1 cellular context compared by ENCODE assay signal in the genomic region with DNA sequence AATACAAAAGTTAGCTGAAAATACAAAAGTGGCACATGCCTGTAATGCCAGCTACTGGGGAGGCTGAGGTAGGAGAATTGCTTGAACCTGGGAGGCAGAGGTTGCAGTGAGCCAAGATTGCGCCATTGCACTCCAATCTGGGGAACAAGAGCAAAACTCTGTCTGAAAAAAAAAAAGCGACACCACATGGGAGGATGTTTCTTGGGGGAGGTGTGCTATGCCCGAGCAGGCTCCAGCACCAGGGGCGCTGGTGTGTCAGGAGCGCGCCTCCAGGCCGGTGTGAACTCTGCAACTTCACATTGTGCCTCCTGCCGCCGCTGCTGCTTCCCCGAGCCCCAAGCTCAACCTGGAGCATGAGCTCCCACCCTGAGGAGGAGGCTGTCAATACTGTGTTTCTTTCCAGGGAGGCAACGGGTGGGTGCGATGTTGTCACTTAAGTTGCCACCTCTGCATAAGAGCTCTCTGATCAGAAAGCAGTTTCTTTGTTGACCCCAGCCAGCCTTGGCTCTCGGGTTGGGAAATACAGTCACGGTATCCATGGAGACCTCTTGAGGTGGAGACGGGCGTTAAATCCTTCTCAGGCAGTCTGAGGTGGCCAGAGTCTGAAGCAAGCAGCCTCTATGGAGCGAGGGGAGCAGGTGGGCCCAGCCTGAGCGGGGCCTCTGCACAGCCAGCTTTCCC.
TF ChIP-seq lines count a peak whose summit lies in the region.

No MANE protein-coding gene starts in this region.

TF ChIP-seq in WTC11, 78 proteins besides CTCF, POLR2A, EP300 and RAD21 (continued from another document):
- TF ChIP-seq PREB (CRISPR knock-in tag; IDR thresholded peaks at IDR 0.05; ENCODE audit: borderline replicate concordance): no peak
- TF ChIP-seq GRHL2 (CRISPR knock-in tag; IDR thresholded peaks at IDR 0.05; ENCODE audit: insufficient replicate concordance, severe bottlenecking): no peak
- no peak for TF ChIP-seq ESRRA (CRISPR knock-in tag; IDR thresholded peaks at IDR 0.05; ENCODE audit: borderline replicate concordance)
- TF ChIP-seq JUN (CRISPR knock-in tag; IDR thresholded peaks at IDR 0.05): no peak
- TF ChIP-seq ZNF121 (CRISPR knock-in tag; IDR thresholded peaks at IDR 0.05): no peak
- TF ChIP-seq, protein P1, sequence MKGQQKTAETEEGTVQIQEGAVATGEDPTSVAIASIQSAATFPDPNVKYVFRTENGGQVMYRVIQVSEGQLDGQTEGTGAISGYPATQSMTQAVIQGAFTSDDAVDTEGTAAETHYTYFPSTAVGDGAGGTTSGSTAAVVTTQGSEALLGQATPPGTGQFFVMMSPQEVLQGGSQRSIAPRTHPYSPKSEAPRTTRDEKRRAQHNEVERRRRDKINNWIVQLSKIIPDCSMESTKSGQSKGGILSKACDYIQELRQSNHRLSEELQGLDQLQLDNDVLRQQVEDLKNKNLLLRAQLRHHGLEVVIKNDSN (CRISPR knock-in tag; IDR thresholded peaks at IDR 0.05): peak; percentile 13; the same call in 1 of the 2 replicates
- TF ChIP-seq, protein P2, sequence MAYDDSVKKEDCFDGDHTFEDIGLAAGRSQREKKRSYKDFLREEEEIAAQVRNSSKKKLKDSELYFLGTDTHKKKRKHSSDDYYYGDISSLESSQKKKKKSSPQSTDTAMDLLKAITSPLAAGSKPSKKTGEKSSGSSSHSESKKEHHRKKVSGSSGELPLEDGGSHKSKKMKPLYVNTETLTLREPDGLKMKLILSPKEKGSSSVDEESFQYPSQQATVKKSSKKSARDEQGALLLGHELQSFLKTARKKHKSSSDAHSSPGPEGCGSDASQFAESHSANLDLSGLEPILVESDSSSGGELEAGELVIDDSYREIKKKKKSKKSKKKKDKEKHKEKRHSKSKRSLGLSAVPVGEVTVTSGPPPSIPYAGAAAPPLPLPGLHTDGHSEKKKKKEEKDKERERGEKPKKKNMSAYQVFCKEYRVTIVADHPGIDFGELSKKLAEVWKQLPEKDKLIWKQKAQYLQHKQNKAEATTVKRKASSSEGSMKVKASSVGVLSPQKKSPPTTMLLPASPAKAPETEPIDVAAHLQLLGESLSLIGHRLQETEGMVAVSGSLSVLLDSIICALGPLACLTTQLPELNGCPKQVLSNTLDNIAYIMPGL (CRISPR knock-in tag; IDR thresholded peaks at IDR 0.05): 0 out of 2 replicates have a peak, but pooled peaks have one; percentile 14
- TF ChIP-seq, protein P3, sequence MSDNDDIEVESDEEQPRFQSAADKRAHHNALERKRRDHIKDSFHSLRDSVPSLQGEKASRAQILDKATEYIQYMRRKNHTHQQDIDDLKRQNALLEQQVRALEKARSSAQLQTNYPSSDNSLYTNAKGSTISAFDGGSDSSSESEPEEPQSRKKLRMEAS (CRISPR knock-in tag; IDR thresholded peaks at IDR 0.05): no peak
- no peak for TF ChIP-seq NFATC4 (CRISPR knock-in tag; IDR thresholded peaks at IDR 0.05)
- no peak for TF ChIP-seq TEAD4 (CRISPR knock-in tag; IDR thresholded peaks at IDR 0.05)
